1 cellular context compared by ENCODE assay signal in the genomic region with DNA sequence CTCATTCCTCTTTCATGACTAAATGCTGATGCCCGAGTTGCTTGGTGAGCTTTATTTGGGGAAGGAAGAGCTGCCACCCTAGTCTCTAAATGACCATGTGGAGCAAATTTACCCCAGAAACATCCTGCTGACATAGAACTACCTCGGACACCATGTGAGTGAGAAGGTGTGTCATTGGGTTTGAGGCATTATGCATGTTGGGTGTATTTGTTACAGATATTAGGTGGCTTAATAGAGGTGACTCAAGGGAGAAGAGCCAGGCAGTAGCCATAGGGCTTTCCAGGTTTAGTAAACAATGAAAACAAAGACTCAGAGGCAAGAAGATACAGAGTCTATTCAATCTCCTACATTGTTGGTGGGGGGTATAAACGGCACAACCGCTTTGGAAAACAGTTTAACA.
TF ChIP-seq lines count a peak whose summit lies in the region.

No MANE protein-coding gene starts in this region.

TF ChIP-seq in SK-N-SH treated with all-trans-retinoic acid at 6 μM for 48 hours, 23 proteins besides CTCF, POLR2A, EP300 and RAD21 (continued from another document):
- TF ChIP-seq, protein P1, sequence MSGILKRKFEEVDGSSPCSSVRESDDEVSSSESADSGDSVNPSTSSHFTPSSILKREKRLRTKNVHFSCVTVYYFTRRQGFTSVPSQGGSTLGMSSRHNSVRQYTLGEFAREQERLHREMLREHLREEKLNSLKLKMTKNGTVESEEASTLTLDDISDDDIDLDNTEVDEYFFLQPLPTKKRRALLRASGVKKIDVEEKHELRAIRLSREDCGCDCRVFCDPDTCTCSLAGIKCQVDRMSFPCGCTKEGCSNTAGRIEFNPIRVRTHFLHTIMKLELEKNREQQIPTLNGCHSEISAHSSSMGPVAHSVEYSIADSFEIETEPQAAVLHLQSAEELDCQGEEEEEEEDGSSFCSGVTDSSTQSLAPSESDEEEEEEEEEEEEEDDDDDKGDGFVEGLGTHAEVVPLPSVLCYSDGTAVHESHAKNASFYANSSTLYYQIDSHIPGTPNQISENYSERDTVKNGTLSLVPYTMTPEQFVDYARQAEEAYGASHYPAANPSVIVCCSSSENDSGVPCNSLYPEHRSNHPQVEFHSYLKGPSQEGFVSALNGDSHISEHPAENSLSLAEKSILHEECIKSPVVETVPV (CRISPR knock-in tag; IDR thresholded peaks at IDR 0.05): no peak
- TF ChIP-seq POU6F1 (CRISPR knock-in tag; IDR thresholded peaks at IDR 0.05; ENCODE audit: borderline replicate concordance, low read depth) (no peak), BACH2 (CRISPR knock-in tag; IDR thresholded peaks at IDR 0.05; ENCODE audit: borderline replicate concordance) (no peak)
